ENCODE assay signal across 1 cellular context in genomic region chr12:121792607-121793500, GRCh38.
TF ChIP-seq lines count a peak whose summit lies in the region.

No MANE protein-coding gene starts in this region.

TF ChIP-seq in HepG2, 621 proteins besides CTCF, POLR2A, EP300 and RAD21 (continued from another document and continues in another):
- TF ChIP-seq MYPOP (CRISPR knock-in tag; IDR thresholded peaks at IDR 0.05) = peak; percentile 66; the same call in 1 of the 2 replicates
- no peak for TF ChIP-seq MTERF4 (CRISPR knock-in tag; IDR thresholded peaks at IDR 0.05)
- TF ChIP-seq ETS1 (CRISPR knock-in tag; IDR thresholded peaks at IDR 0.05) = no peak
- no peak for TF ChIP-seq JUNB (CRISPR knock-in tag; IDR thresholded peaks at IDR 0.05; ENCODE audit: borderline replicate concordance)
- no peak for TF ChIP-seq ZNF207 (IDR thresholded peaks at IDR 0.05; ENCODE audit: borderline replicate concordance)
- no peak for TF ChIP-seq ATF7 (IDR thresholded peaks at IDR 0.05)
- peak; percentile 9; the same call in 1 of the 2 replicates for TF ChIP-seq ATF7 (CRISPR knock-in tag; IDR thresholded peaks at IDR 0.05)
- TF ChIP-seq ZNF530 (CRISPR knock-in tag; IDR thresholded peaks at IDR 0.05; ENCODE audit: low read depth) = no peak
- 0 out of 2 replicates have a peak, but pooled peaks have one; percentile 19 for TF ChIP-seq HOXA3 (CRISPR knock-in tag; IDR thresholded peaks at IDR 0.05)
- no peak for TF ChIP-seq TERF1 (CRISPR knock-in tag; IDR thresholded peaks at IDR 0.05)
- no peak for TF ChIP-seq HNRNPH1 (optimal IDR thresholded peaks at IDR 0.05; ENCODE audit: low read depth, low read length)
- no peak for TF ChIP-seq ZNF333 (CRISPR knock-in tag; IDR thresholded peaks at IDR 0.05; ENCODE audit: borderline replicate concordance)
- TF ChIP-seq ZKSCAN5 (CRISPR knock-in tag; IDR thresholded peaks at IDR 0.05) = no peak
- TF ChIP-seq ZNF724P (CRISPR knock-in tag; IDR thresholded peaks at IDR 0.05; ENCODE audit: borderline replicate concordance) = no peak
- no peak for TF ChIP-seq FOXC1 (CRISPR knock-in tag; IDR thresholded peaks at IDR 0.05; ENCODE audit: borderline replicate concordance)
- 0 out of 2 replicates have a peak, but pooled peaks have one; percentile 28 for TF ChIP-seq ZNF431 (CRISPR knock-in tag; IDR thresholded peaks at IDR 0.05; ENCODE audit: borderline replicate concordance, low read depth)
- TF ChIP-seq KIAA2018 (CRISPR knock-in tag; IDR thresholded peaks at IDR 0.05; ENCODE audit: borderline replicate concordance) = 0 out of 2 replicates have a peak, but pooled peaks have one; percentile 75
- peak; percentile 13; the same call in 1 of the 2 replicates for TF ChIP-seq RBFOX2 (IDR thresholded peaks at IDR 0.05; ENCODE audit: low read depth, low read length)
- TF ChIP-seq PRDM10 (CRISPR knock-in tag; IDR thresholded peaks at IDR 0.05; ENCODE audit: low read depth) = no peak
- no peak for TF ChIP-seq RBM39 (IDR thresholded peaks at IDR 0.05; ENCODE audit: low read depth, low read length, poor library complexity, severe bottlenecking)
- TF ChIP-seq MED1 (CRISPR knock-in tag; IDR thresholded peaks at IDR 0.05) = no peak
- TF ChIP-seq ZNF691 (CRISPR knock-in tag; IDR thresholded peaks at IDR 0.05; ENCODE audit: borderline replicate concordance, low read depth) = no peak
- no peak for TF ChIP-seq KDM4B (CRISPR knock-in tag; IDR thresholded peaks at IDR 0.05)
- TF ChIP-seq ZNF598 (CRISPR knock-in tag; IDR thresholded peaks at IDR 0.05; ENCODE audit: borderline replicate concordance) = peak; percentile 30; the same call in 1 of the 2 replicates
- no peak for TF ChIP-seq ZFP82 (CRISPR knock-in tag; IDR thresholded peaks at IDR 0.05; ENCODE audit: borderline replicate concordance)
- 0 out of 2 replicates have a peak, but pooled peaks have one; percentile 14 for TF ChIP-seq ZNF547 (CRISPR knock-in tag; IDR thresholded peaks at IDR 0.05)
- no peak for TF ChIP-seq FOXP4 (CRISPR knock-in tag; IDR thresholded peaks at IDR 0.05)
- TF ChIP-seq HMGXB4 (CRISPR knock-in tag; IDR thresholded peaks at IDR 0.05; ENCODE audit: borderline replicate concordance in 1 of 2, low read depth in 1 of 2) = 0 out of 4 replicates have a peak, but pooled peaks have one; percentile 6 to 23
- peak; percentile 37; the same call in 1 of the 2 replicates for TF ChIP-seq GABPB1 (CRISPR knock-in tag; IDR thresholded peaks at IDR 0.05)
- no peak for TF ChIP-seq SRSF4 (IDR thresholded peaks at IDR 0.05; ENCODE audit: low read depth, low read length, poor library complexity, severe bottlenecking)
- 0 out of 2 replicates have a peak, but pooled peaks have one; percentile 60 for TF ChIP-seq ZNF605 (CRISPR knock-in tag; IDR thresholded peaks at IDR 0.05)
- no peak for TF ChIP-seq NCOA1 (CRISPR knock-in tag; IDR thresholded peaks at IDR 0.05)
